ENCODE assay signal across 8 cellular contexts in genomic region chr4:183797041-183797444, GRCh38.
A peak's percentile ranks its signal among the peaks of the same experiment; 100 is the strongest.
DNase-seq lines count a peak whose midpoint lies in the region; ATAC-seq, FAIRE-seq and TF ChIP-seq lines count a peak whose summit lies in the region.

No MANE protein-coding gene starts in this region.

- H3K4me3 ChIP-seq in keratinocyte (ENCODE audit: control insufficient read depth in 2 of 3, extremely low read depth in 1 of 3, insufficient read depth in 2 of 3, low read depth in 1 of 3, low read length in 3 of 3) (peak overlapping the region; percentile 52 to 78 (median 78)), suprapubic skin (peak overlapping the region; percentile 70)

- H3K27me3 ChIP-seq in keratinocyte (ENCODE audit: control insufficient read depth, extremely low read depth, insufficient read depth, low read length) (peaks cover 10% of the 10 kb centered on the region), suprapubic skin (peaks cover 18% of the 10 kb centered on the region)

- peaks cover 69% of the 10 kb centered on the region for H3K27me3 Mint-ChIP-seq in activated naive CD8-positive, alpha-beta T cell treated with anti-CD3 and anti-CD28 coated beads, Interleukin-2, amount 50 U/mL, for 24 hours

- H3K4me1 ChIP-seq in keratinocyte (ENCODE audit: control insufficient read depth, extremely low read depth, insufficient read depth, low read length) (no peaks in the 10 kb centered on the region), suprapubic skin (peaks cover 22% of the 10 kb centered on the region)

- H4K20me1 ChIP-seq in keratinocyte (ENCODE audit: control insufficient read depth, extremely low read depth, insufficient read depth, low read length) = no peaks in the 10 kb centered on the region

- DNase-seq in NCI-H1105 treated with DMSO at 0.1 percent for 48 hours (lab: John Stamatoyannopoulos, UW) = peak; percentile 17
- DNase-seq in NCI-H1105 (lab: John Stamatoyannopoulos, UW) = no peak
- DNase-seq in activated naive CD8-positive, alpha-beta T cell treated with anti-CD3 and anti-CD28 coated beads, Interleukin-2, amount 50 U/mL, for 24 hours = peak; percentile 12
- no peak for DNase-seq in keratinocyte (ENCODE audit: low read depth, low spot score)
- no peak for DNase-seq in suprapubic skin (ENCODE audit: low spot score in 2 of 2)
- no peak for DNase-seq in NCI-H1694 (lab: John Stamatoyannopoulos, UW)
- DNase-seq in NOMO-1 (lab: John Stamatoyannopoulos, UW; ENCODE audit: unreplicated experiment in 2 of 2) = no peak

- peak overlapping the region; percentile 83 for H3K4me2 ChIP-seq in keratinocyte (ENCODE audit: control insufficient read depth, extremely low read depth, insufficient read depth, low read depth, low read length)

- H2AFZ ChIP-seq in keratinocyte (ENCODE audit: control insufficient read depth, low read length) = peak overlapping the region; percentile 81

- 4% methylated on average over 7 of the region's 39 CpGs for WGBS in suprapubic skin

- H3K4me3 Mint-ChIP-seq in activated naive CD8-positive, alpha-beta T cell treated with anti-CD3 and anti-CD28 coated beads, Interleukin-2, amount 50 U/mL, for 24 hours = peak overlapping the region; percentile 48

- dilution Hi-C loops in keratinocyte (cut with MboI; ENCODE audit: extremely low pct_ligation_motif_present, low sequenced_read_pairs) = no loop called here

- H3K9me3 Mint-ChIP-seq in activated naive CD8-positive, alpha-beta T cell treated with anti-CD3 and anti-CD28 coated beads, Interleukin-2, amount 50 U/mL, for 24 hours = peaks cover 20% of the 10 kb centered on the region

- H3K36me3 ChIP-seq in keratinocyte (ENCODE audit: control insufficient read depth in 2 of 2, extremely low read depth in 1 of 2, insufficient read depth in 2 of 2, low read length in 2 of 2) (no peaks in the 10 kb centered on the region), suprapubic skin (no peaks in the 10 kb centered on the region)

- no peaks in the 10 kb centered on the region for H3K79me2 ChIP-seq in keratinocyte (ENCODE audit: control insufficient read depth, insufficient read depth, low read length)

- no peak for TF ChIP-seq POLR2A in suprapubic skin (IDR thresholded peaks at IDR 0.05)

- ATAC-seq in activated naive CD8-positive, alpha-beta T cell treated with anti-CD3 and anti-CD28 coated beads, Interleukin-2, amount 50 U/mL, for 24 hours = peak; percentile 26
- no peak for ATAC-seq in GM21825 (IDR thresholded peaks at IDR 0.05; ENCODE audit: unreplicated experiment)

- H3K9me1 ChIP-seq in keratinocyte (ENCODE audit: control insufficient read depth, extremely low read depth, insufficient read depth, low read length) = no peaks in the 10 kb centered on the region

- no peak overlapping the region for H3K27ac Mint-ChIP-seq in activated naive CD8-positive, alpha-beta T cell treated with anti-CD3 and anti-CD28 coated beads, Interleukin-2, amount 50 U/mL, for 24 hours

- H3K36me3 Mint-ChIP-seq in activated naive CD8-positive, alpha-beta T cell treated with anti-CD3 and anti-CD28 coated beads, Interleukin-2, amount 50 U/mL, for 24 hours (ENCODE audit: low read depth) = peaks cover 2% of the 10 kb centered on the region

- TF ChIP-seq CTCF in keratinocyte (optimal IDR thresholded peaks at IDR 0.05 in 1 of 3, IDR thresholded peaks at IDR 0.05 in 1 of 3, conservative IDR thresholded peaks at IDR 0.05 in 1 of 3; ENCODE audit: extremely low read depth in 1 of 3, insufficient read depth in 2 of 3, low read length in 3 of 3) = no peak
- TF ChIP-seq CTCF in suprapubic skin (IDR thresholded peaks at IDR 0.05) = no peak

- FAIRE-seq in keratinocyte (lab: Jason Lieb, UNC) = no peak

- H3K9ac ChIP-seq in keratinocyte (ENCODE audit: control insufficient read depth, extremely low read depth, insufficient read depth, low read length) = peak overlapping the region; percentile 33

- TF ChIP-seq EP300 in suprapubic skin (IDR thresholded peaks at IDR 0.05) = no peak

- H3K9me3 ChIP-seq in keratinocyte (ENCODE audit: control insufficient read depth, low read depth, low read length) (peaks cover 4% of the 10 kb centered on the region), suprapubic skin (no peaks in the 10 kb centered on the region)

- H3K4me1 Mint-ChIP-seq in activated naive CD8-positive, alpha-beta T cell treated with anti-CD3 and anti-CD28 coated beads, Interleukin-2, amount 50 U/mL, for 24 hours = peaks cover 12% of the 10 kb centered on the region

- H3K27ac ChIP-seq in keratinocyte (ENCODE audit: control insufficient read depth, insufficient read depth, low read length) (no peak overlapping the region), suprapubic skin (peak overlapping the region; percentile 76)

Comparison
In these comparisons a context has a peak if more than half of its experiments do, and no peak if none do; other contexts are left out.
1. DNase-seq: peak in NCI-H1105 treated with DMSO at 0.1 percent for 48 hours (single experiment) and activated naive CD8-positive, alpha-beta T cell treated with anti-CD3 and anti-CD28 coated beads, Interleukin-2, amount 50 U/mL, for 24 hours (single experiment); none in NCI-H1105 (single experiment), keratinocyte (single experiment), suprapubic skin (0 of 2), NCI-H1694 (single experiment) and NOMO-1 (0 of 2).